Comparison of ENCODE assay signal across 1 cellular context in the genomic region with DNA sequence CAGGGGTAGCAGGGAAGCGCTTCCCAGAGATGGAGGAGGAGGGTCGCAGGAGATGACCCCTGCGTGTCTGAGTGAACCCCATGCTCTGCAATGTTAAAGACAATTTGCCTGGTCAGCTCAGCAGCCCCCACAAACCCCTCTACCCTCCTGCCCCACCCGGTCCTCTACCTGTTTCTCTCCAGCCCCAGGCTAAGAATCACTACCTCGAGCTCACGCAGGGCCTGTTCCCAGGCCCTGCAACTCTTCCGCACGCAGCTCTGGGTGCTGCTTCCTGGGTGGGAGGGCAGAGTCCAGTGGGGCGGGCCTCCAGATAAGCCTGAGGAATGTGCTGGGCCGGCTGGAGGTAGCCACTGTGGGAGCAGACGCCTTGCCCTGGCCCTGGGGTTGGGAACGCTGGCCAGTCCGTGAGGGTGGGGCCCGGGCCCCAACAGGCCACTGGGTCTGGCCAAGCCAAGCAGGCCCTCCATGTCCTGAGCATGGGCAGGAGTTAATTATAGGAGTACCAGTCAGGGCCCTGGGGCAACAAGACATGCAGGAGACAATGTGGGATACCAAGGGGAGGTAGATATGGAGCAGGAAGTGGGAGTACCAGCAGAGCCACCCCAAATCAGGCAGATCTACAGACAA.
TF ChIP-seq lines count a peak whose summit lies in the region.

No MANE protein-coding gene starts in this region.

TF ChIP-seq in HepG2, 621 proteins besides CTCF, POLR2A, EP300 and RAD21 (continued from another document and continues in another):
- TF ChIP-seq ZGPAT (CRISPR knock-in tag; IDR thresholded peaks at IDR 0.05): peak; percentile 83
- TF ChIP-seq MATR3 (CRISPR knock-in tag; IDR thresholded peaks at IDR 0.05): no peak
- TF ChIP-seq ZBTB33 (CRISPR knock-in tag; IDR thresholded peaks at IDR 0.05): no peak
- TF ChIP-seq MEF2D (CRISPR knock-in tag; IDR thresholded peaks at IDR 0.05): no peak
- TF ChIP-seq AGO2 (optimal IDR thresholded peaks at IDR 0.05; ENCODE audit: low read depth, low read length): no peak
- no peak; the same call in 1 of the 2 replicates for TF ChIP-seq ZNF331 (CRISPR knock-in tag; IDR thresholded peaks at IDR 0.05)
- TF ChIP-seq HIVEP1 (CRISPR knock-in tag; IDR thresholded peaks at IDR 0.05): peak; percentile 77; the same call in 1 of the 2 replicates
- TF ChIP-seq ZNF513 (CRISPR knock-in tag; conservative IDR thresholded peaks at IDR 0.05): no peak
- TF ChIP-seq, protein P1, sequence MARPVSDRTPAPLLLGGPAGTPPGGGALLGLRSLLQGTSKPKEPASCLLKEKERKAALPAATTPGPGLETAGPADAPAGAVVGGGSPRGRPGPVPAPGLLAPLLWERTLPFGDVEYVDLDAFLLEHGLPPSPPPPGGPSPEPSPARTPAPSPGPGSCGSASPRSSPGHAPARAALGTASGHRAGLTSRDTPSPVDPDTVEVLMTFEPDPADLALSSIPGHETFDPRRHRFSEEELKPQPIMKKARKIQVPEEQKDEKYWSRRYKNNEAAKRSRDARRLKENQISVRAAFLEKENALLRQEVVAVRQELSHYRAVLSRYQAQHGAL (CRISPR knock-in tag; IDR thresholded peaks at IDR 0.05; ENCODE audit: not compliant biosample characterization): no peak
- TF ChIP-seq, protein P2, sequence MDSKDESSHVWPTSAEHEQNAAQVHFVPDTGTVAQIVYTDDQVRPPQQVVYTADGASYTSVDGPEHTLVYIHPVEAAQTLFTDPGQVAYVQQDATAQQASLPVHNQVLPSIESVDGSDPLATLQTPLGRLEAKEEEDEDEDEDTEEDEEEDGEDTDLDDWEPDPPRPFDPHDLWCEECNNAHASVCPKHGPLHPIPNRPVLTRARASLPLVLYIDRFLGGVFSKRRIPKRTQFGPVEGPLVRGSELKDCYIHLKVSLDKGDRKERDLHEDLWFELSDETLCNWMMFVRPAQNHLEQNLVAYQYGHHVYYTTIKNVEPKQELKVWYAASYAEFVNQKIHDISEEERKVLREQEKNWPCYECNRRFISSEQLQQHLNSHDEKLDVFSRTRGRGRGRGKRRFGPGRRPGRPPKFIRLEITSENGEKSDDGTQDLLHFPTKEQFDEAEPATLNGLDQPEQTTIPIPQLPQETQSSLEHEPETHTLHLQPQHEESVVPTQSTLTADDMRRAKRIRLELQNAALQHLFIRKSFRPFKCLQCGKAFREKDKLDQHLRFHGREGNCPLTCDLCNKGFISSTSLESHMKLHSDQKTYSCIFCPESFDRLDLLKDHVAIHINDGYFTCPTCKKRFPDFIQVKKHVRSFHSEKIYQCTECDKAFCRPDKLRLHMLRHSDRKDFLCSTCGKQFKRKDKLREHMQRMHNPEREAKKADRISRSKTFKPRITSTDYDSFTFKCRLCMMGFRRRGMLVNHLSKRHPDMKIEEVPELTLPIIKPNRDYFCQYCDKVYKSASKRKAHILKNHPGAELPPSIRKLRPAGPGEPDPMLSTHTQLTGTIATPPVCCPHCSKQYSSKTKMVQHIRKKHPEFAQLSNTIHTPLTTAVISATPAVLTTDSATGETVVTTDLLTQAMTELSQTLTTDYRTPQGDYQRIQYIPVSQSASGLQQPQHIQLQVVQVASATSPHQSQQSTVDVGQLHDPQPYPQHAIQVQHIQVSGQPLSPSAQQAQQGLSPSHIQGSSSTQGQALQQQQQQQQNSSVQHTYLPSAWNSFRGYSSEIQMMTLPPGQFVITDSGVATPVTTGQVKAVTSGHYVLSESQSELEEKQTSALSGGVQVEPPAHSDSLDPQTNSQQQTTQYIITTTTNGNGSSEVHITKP (CRISPR knock-in tag; IDR thresholded peaks at IDR 0.05; ENCODE audit: low read depth): no peak
- TF ChIP-seq ARID4A (CRISPR knock-in tag; IDR thresholded peaks at IDR 0.05; ENCODE audit: borderline replicate concordance): peak; percentile 71; the same call in 1 of the 2 replicates
- peak; percentile 94 for TF ChIP-seq ZNF501 (CRISPR knock-in tag; IDR thresholded peaks at IDR 0.05)
- peak; percentile 85 for TF ChIP-seq SAP130 (CRISPR knock-in tag; IDR thresholded peaks at IDR 0.05; ENCODE audit: low read depth)
- peak; percentile 65; the same call in 1 of the 2 replicates for TF ChIP-seq ZNF350 (CRISPR knock-in tag; IDR thresholded peaks at IDR 0.05; ENCODE audit: borderline replicate concordance, low read depth)
- TF ChIP-seq KAT2B (IDR thresholded peaks at IDR 0.05; ENCODE audit: borderline replicate concordance, low read depth, low read length): no peak
- TF ChIP-seq, protein P3, sequence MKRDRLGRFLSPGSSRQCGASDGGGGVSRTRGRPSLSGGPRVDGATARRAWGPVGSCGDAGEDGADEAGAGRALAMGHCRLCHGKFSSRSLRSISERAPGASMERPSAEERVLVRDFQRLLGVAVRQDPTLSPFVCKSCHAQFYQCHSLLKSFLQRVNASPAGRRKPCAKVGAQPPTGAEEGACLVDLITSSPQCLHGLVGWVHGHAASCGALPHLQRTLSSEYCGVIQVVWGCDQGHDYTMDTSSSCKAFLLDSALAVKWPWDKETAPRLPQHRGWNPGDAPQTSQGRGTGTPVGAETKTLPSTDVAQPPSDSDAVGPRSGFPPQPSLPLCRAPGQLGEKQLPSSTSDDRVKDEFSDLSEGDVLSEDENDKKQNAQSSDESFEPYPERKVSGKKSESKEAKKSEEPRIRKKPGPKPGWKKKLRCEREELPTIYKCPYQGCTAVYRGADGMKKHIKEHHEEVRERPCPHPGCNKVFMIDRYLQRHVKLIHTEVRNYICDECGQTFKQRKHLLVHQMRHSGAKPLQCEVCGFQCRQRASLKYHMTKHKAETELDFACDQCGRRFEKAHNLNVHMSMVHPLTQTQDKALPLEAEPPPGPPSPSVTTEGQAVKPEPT (CRISPR knock-in tag; IDR thresholded peaks at IDR 0.05; ENCODE audit: low read depth): no peak
- TF ChIP-seq ZNF749 (CRISPR knock-in tag; IDR thresholded peaks at IDR 0.05; ENCODE audit: borderline replicate concordance): no peak
- TF ChIP-seq ZNF580 (CRISPR knock-in tag; IDR thresholded peaks at IDR 0.05; ENCODE audit: borderline replicate concordance, low read depth): no peak
- TF ChIP-seq, protein P4, sequence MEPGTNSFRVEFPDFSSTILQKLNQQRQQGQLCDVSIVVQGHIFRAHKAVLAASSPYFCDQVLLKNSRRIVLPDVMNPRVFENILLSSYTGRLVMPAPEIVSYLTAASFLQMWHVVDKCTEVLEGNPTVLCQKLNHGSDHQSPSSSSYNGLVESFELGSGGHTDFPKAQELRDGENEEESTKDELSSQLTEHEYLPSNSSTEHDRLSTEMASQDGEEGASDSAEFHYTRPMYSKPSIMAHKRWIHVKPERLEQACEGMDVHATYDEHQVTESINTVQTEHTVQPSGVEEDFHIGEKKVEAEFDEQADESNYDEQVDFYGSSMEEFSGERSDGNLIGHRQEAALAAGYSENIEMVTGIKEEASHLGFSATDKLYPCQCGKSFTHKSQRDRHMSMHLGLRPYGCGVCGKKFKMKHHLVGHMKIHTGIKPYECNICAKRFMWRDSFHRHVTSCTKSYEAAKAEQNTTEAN (CRISPR knock-in tag; conservative IDR thresholded peaks at IDR 0.05): no peak
- no peak for TF ChIP-seq HNRNPUL1 (IDR thresholded peaks at IDR 0.05; ENCODE audit: low read depth, low read length)
- no peak for TF ChIP-seq ATF1 (CRISPR knock-in tag; IDR thresholded peaks at IDR 0.05)
- TF ChIP-seq ZNF792 (CRISPR knock-in tag; IDR thresholded peaks at IDR 0.05): peak; percentile 53; the same call in 1 of the 2 replicates
- peak; percentile 94 for TF ChIP-seq ZFX (CRISPR knock-in tag; IDR thresholded peaks at IDR 0.05; ENCODE audit: low read depth)
- TF ChIP-seq, protein P5, sequence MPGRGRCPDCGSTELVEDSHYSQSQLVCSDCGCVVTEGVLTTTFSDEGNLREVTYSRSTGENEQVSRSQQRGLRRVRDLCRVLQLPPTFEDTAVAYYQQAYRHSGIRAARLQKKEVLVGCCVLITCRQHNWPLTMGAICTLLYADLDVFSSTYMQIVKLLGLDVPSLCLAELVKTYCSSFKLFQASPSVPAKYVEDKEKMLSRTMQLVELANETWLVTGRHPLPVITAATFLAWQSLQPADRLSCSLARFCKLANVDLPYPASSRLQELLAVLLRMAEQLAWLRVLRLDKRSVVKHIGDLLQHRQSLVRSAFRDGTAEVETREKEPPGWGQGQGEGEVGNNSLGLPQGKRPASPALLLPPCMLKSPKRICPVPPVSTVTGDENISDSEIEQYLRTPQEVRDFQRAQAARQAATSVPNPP (CRISPR knock-in tag; IDR thresholded peaks at IDR 0.05): 0 out of 2 replicates have a peak, but pooled peaks have one; percentile 38
- TF ChIP-seq CCDC6 (CRISPR knock-in tag; IDR thresholded peaks at IDR 0.05): no peak
- no peak for TF ChIP-seq GFI1 (CRISPR knock-in tag; IDR thresholded peaks at IDR 0.05; ENCODE audit: borderline replicate concordance)
- TF ChIP-seq MXD1 (CRISPR knock-in tag; IDR thresholded peaks at IDR 0.05): peak; percentile 86
- TF ChIP-seq RNF2 (conservative IDR thresholded peaks at IDR 0.05; ENCODE audit: low read depth): no peak
- TF ChIP-seq ZSCAN31 (CRISPR knock-in tag; IDR thresholded peaks at IDR 0.05; ENCODE audit: low read depth): peak; percentile 72; the same call in 1 of the 2 replicates
- TF ChIP-seq NFKBIZ (CRISPR knock-in tag; IDR thresholded peaks at IDR 0.05): 0 out of 2 replicates have a peak, but pooled peaks have one; percentile 57
- TF ChIP-seq NR2F6 (IDR thresholded peaks at IDR 0.05): peak; percentile 65
- peak; percentile 73 for TF ChIP-seq NR2F6 (CRISPR knock-in tag; IDR thresholded peaks at IDR 0.05)
